Comparison of ENCODE assay signal across 22 cellular contexts in the genomic region with DNA sequence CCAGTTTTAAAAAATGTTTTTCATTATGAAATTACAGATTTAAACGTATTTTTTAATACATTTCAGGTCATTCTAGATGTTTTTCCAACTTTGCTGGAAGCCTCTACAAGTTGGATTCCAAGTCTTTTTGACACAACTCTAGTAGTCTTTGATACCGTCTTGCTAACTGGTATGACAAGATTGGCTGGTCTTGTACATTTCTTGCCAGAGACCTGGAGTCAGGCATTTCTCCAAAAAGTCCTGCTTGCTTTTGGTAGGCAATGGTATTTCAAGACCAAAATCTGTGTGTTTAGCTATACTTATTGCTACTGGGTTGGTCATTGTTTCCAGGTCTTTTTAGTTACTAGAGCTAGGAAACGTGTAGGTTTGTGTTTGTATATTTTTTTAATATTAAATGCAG.
DNase-seq lines count a peak whose midpoint lies in the region; ATAC-seq, FAIRE-seq and TF ChIP-seq lines count a peak whose summit lies in the region.
"Had no signal": no experiment of that assay in that cellular context is flagged by ENCODE, and none has a peak within 500 bp of the region (broad histone marks: within the 10 kb centered on the region; RNA-seq: fewer than 3 reads in every experiment).

No MANE protein-coding gene starts in this region.

- H3K9ac ChIP-seq in PC-3 (ENCODE audit: low read length) (no peak overlapping the region), trophoblast cell (ENCODE audit: low read length) (no peak overlapping the region), smooth muscle cell (ENCODE audit: low read depth) (no peak overlapping the region)
- H3K9ac ChIP-seq: BLaER1 treated with 17β-estradiol and CSF1 and Interleukin-3, amounts not matched to agents 10 nM and 100 nM had no signal

- POLR2A ChIA-PET in PC-3 (lab: Charles Lee; ENCODE audit: unreplicated experiment): no interaction called here

- H3K23ac ChIP-seq in trophoblast cell (ENCODE audit: low read length): no peak overlapping the region

- H3K27ac ChIP-seq in PC-3 (ENCODE audit: low read length): no peak overlapping the region
- H3K27ac ChIP-seq in trophoblast cell (ENCODE audit: low read depth, low read length): no peak overlapping the region
- H3K27ac ChIP-seq in smooth muscle cell (ENCODE audit: low read depth): no peak overlapping the region
- H3K27ac ChIP-seq: 22Rv1; A549; BLaER1 treated with 17β-estradiol and CSF1 and Interleukin-3, amounts not matched to agents 10 nM and 100 nM; C4-2B had no signal

- FAIRE-seq in GM12891 (lab: Jason Lieb, UNC): peak; percentile 51
- FAIRE-seq: A549, D721Med, GM12878, GM19239 had no signal

- no peak overlapping the region for H3K18ac ChIP-seq in trophoblast cell (ENCODE audit: low read length)

- no peak overlapping the region for H2AK5ac ChIP-seq in trophoblast cell (ENCODE audit: low read length)

- H3K4me1 ChIP-seq in PC-3 (ENCODE audit: insufficient read depth, low read length): no peaks in the 10 kb centered on the region
- H3K4me1 ChIP-seq in trophoblast cell (ENCODE audit: control insufficient read depth in 1 of 2, insufficient read depth in 2 of 2, low read length in 2 of 2): peaks cover 0 to 2% of the 10 kb centered on the region in 2 experiments
- peaks cover 2% of the 10 kb centered on the region for H3K4me1 ChIP-seq in smooth muscle cell (ENCODE audit: low read depth)
- H3K4me1 ChIP-seq: A549, Caco-2 had no signal

- H3K27me3 ChIP-seq in PC-3 (ENCODE audit: low read length): no peaks in the 10 kb centered on the region
- H3K27me3 ChIP-seq in trophoblast cell (ENCODE audit: insufficient read depth, low read length): no peaks in the 10 kb centered on the region
- no peaks in the 10 kb centered on the region for H3K27me3 ChIP-seq in smooth muscle cell (ENCODE audit: low read depth)
- H3K27me3 ChIP-seq: BLaER1 treated with 17β-estradiol and CSF1 and Interleukin-3, amounts not matched to agents 10 nM and 100 nM had no signal

- no peaks in the 10 kb centered on the region for H4K20me1 ChIP-seq in PC-3 (ENCODE audit: low read length)
- peaks cover 83% of the 10 kb centered on the region for H4K20me1 ChIP-seq in smooth muscle cell (ENCODE audit: low read depth)

- no peak overlapping the region for H2BK12ac ChIP-seq in trophoblast cell (ENCODE audit: low read length)

- TF ChIP-seq CTCF in PC-3 (conservative IDR thresholded peaks at IDR 0.05; ENCODE audit: low read depth, low read length) (no peak), smooth muscle cell (IDR thresholded peaks at IDR 0.05; ENCODE audit: borderline replicate concordance, insufficient read depth, poor library complexity, severe bottlenecking) (no peak)

- H3K79me2 ChIP-seq in PC-3 (ENCODE audit: low read length) (no peaks in the 10 kb centered on the region), trophoblast cell (ENCODE audit: control insufficient read depth, insufficient read depth, low read length, poor library complexity) (no peaks in the 10 kb centered on the region), smooth muscle cell (ENCODE audit: low read depth) (peaks cover 48% of the 10 kb centered on the region)

- BruUV-seq in PC-3 (replicated peaks; lab: Mats Ljungman, UMichigan): no TSS peak

- H3K4me3 ChIP-seq in PC-3 (ENCODE audit: low read length) (no peak overlapping the region), trophoblast cell (ENCODE audit: low read depth, low read length) (no peak overlapping the region), smooth muscle cell (no peak overlapping the region)
- H3K4me3 ChIP-seq: A549; BLaER1 treated with 17β-estradiol and CSF1 and Interleukin-3, amounts not matched to agents 10 nM and 100 nM; GM12878 had no signal

- H3K4me2 ChIP-seq in PC-3 (ENCODE audit: low read length) (no peak overlapping the region), trophoblast cell (ENCODE audit: low read length) (no peak overlapping the region), smooth muscle cell (no peak overlapping the region)
- H3K4me2 ChIP-seq: A549; BLaER1 treated with 17β-estradiol and CSF1 and Interleukin-3, amounts not matched to agents 10 nM and 100 nM had no signal

- no peak overlapping the region for H4K12ac ChIP-seq in trophoblast cell (ENCODE audit: low read depth, low read length)

- TF ChIP-seq POLR2A in GM12891 (IDR thresholded peaks at IDR 0.05; ENCODE audit: low read depth, low read length): no peak

- no peak overlapping the region for H3K4ac ChIP-seq in trophoblast cell (ENCODE audit: low read depth, low read length)

- H2BK120ac ChIP-seq in trophoblast cell (ENCODE audit: insufficient read depth, low read length, poor library complexity): no peak overlapping the region

- no peaks in the 10 kb centered on the region for H3K9me3 ChIP-seq in PC-3 (ENCODE audit: low read length)
- H3K9me3 ChIP-seq in trophoblast cell (ENCODE audit: insufficient read depth, low read depth, low read length): no peaks in the 10 kb centered on the region
- H3K9me3 ChIP-seq in smooth muscle cell (replicated peaks; ENCODE audit: low read depth): no peaks in the 10 kb centered on the region
- H3K9me3 ChIP-seq: A549, Caco-2 had no signal

- no peak overlapping the region for H2BK5ac ChIP-seq in trophoblast cell (ENCODE audit: low read depth, low read length, poor library complexity)

- H3K14ac ChIP-seq in trophoblast cell (ENCODE audit: low read length): no peak overlapping the region

- H2AFZ ChIP-seq in PC-3 (ENCODE audit: low read length) (no peak overlapping the region), trophoblast cell (ENCODE audit: insufficient read depth, low read length, poor library complexity) (no peak overlapping the region), smooth muscle cell (ENCODE audit: low read depth) (no peak overlapping the region)

- ATAC-seq in PC-3: no peak
- peak; percentile 57 for ATAC-seq in esophagus mucosa
- no peak for ATAC-seq in HG02571 (IDR thresholded peaks at IDR 0.05; ENCODE audit: unreplicated experiment)
- ATAC-seq: A549; CD8-positive, alpha-beta T cell; GM12878 had no signal

- H4K91ac ChIP-seq in trophoblast cell (ENCODE audit: low read depth, low read length): no peak overlapping the region

- CTCF ChIA-PET in PC-3 (lab: Charles Lee): no interaction called here

- DNase-seq in GM12891 (ENCODE audit: insufficient read length, low spot score): no peak
- peak; percentile 4 for DNase-seq in PC-3
- DNase-seq in trophoblast cell: peak; percentile 7 to 61
- no peak for DNase-seq in hepatic stellate cell (ENCODE audit: low spot score)
- DNase-seq in smooth muscle cell (lab: John Stamatoyannopoulos, UW; ENCODE audit: unreplicated experiment): no peak
- DNase-seq: AML-193; Caco-2; Calu3; CD4-positive, alpha-beta T cell; CD8-positive, alpha-beta T cell; DND-41; EL; GDM1 had no signal

- H3K9me2 ChIP-seq in PC-3 (replicated peaks; ENCODE audit: low read length): no peaks in the 10 kb centered on the region

- H3F3A ChIP-seq in PC-3 (ENCODE audit: low read length, unreplicated experiment) (no peaks in the 10 kb centered on the region), smooth muscle cell (ENCODE audit: low read depth) (no peaks in the 10 kb centered on the region)

- intact Hi-C loops in PC-3 (cut with micrococcal nuclease): no loop called here

- H3K36me3 ChIP-seq in PC-3 (ENCODE audit: low read depth, low read length): no peaks in the 10 kb centered on the region
- peaks cover 8 to 10% of the 10 kb centered on the region in 2 experiments for H3K36me3 ChIP-seq in trophoblast cell (ENCODE audit: control insufficient read depth in 1 of 2, insufficient read depth in 2 of 2, low read length in 2 of 2)
- H3K36me3 ChIP-seq in smooth muscle cell (ENCODE audit: low read depth): no peaks in the 10 kb centered on the region

- H4K8ac ChIP-seq in trophoblast cell (ENCODE audit: low read depth, low read length): no peak overlapping the region

- no CpG with 5 or more reads among the region's 3 CpGs for WGBS in trophoblast cell (ENCODE audit: extremely low coverage, insufficient coverage, insufficient read length)
- WGBS in smooth muscle cell (ENCODE audit: low lambda C conversion rate): 92% methylated on average over 3 of the region's 3 CpGs

- H3K79me1 ChIP-seq in trophoblast cell (ENCODE audit: low read length): no peaks in the 10 kb centered on the region

TF ChIP-seq in GM12891, 5 proteins besides CTCF, POLR2A, EP300 and RAD21:
- no peak for TF ChIP-seq SPI1 (IDR thresholded peaks at IDR 0.05; ENCODE audit: low read depth, low read length)
TF ChIP-seq in GM12891: peak in this region for 0.

Comparison
In these comparisons a context has a peak if more than half of its experiments do, and no peak if none do; other contexts are left out.
1. DNase-seq: peak in PC-3 (single experiment) and trophoblast cell (2 of 2); none in GM12891 (single experiment), hepatic stellate cell (single experiment) and smooth muscle cell (single experiment).